8 cellular contexts compared by ENCODE assay signal in the genomic region with DNA sequence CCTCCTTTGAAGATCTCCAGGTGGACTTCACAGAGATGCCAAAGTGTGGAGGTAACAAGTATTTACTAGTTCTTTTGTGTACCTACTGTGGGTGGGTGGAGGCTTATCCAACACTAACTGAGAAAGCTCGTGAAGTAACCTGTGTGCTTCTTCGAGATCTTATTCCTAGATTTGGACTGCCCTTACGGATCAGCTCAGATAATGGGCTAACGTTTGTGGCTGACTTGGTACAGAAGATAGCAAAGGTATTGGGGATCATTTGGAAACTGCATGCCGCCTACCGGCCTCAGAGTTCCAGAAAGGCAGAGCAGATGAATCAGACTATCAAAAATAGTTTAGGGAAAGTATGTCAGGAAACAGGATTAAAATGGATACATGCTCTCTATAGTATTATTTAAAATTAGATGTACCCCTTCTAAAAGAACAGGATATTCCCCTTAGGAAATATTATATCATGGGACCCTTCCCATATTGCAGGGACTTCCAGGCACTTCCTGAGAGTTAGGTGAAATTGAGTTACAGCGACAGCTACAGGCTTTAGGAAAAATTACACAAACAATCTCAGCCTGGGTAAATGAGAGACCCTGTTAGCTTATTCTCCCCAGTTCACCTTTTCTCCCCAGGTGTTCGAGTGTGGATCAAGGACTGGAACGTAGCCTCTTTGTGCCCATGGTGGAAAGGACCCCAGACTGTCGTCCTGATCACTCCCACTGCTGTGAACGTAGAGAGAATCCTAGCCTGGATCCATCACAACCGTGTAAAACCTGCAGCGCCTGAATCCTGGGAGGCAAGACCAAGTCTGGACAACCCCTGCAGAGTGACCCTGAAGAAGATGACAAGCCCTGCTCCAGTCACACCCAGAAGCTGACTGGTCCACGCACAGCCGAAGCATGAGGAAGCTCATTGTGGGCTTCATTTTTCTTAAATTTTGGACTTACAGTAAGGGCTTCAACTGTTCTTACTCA. TPM values are rescaled to one million over a fixed set of nuclear protein-coding genes. Genes with fewer than 3 reads are reported as not detected.
DNase-seq lines count a peak whose midpoint lies in the region; ATAC-seq, FAIRE-seq and TF ChIP-seq lines count a peak whose summit lies in the region.
"Not testable (repeated sequence)": the region's sequence is repeated elsewhere in the genome, so short reads cannot be mapped to it uniquely, and the experiment has no call there.

No MANE protein-coding gene starts in this region.

- H3K36me3 Mint-ChIP-seq in CD4-positive, CD25-positive, alpha-beta regulatory T cell; activated CD8-positive, alpha-beta T cell treated with anti-CD3 and anti-CD28 coated beads for 36 hours (ENCODE audit: low read depth); glutamatergic neuron (ENCODE audit: unreplicated experiment); stimulated activated naive CD8-positive, alpha-beta T cell treated with anti-CD3 and anti-CD28 coated beads, Interleukin-15, Interleukin-2, amounts not matched to agents 100 ng/mL and 50 ng/mL, for 24 hours (ENCODE audit: low read depth): not testable (repeated sequence)

- FAIRE-seq in GM18507 (lab: Jason Lieb, UNC): peak; percentile 9

- peak; percentile 73 for TF ChIP-seq CTCF in activated CD8-positive, alpha-beta T cell treated with anti-CD3 and anti-CD28 coated beads for 36 hours (IDR thresholded peaks at IDR 0.05)
- TF ChIP-seq CTCF in cardiac fibroblast (IDR thresholded peaks at IDR 0.05; ENCODE audit: low read depth, low read length) (peak; percentile 29), glutamatergic neuron (IDR thresholded peaks at IDR 0.05; ENCODE audit: partially characterized antibody, unreplicated experiment) (peak; percentile 26)

- peaks cover 21% of the 10 kb centered on the region for H3K4me1 ChIP-seq in CD4-positive, CD25-positive, alpha-beta regulatory T cell (ENCODE audit: control insufficient read depth, insufficient read depth, low read length, poor library complexity, severe bottlenecking)
- peaks cover 14% of the 10 kb centered on the region for H3K4me1 ChIP-seq in mucosa of stomach (ENCODE audit: control insufficient read depth, insufficient read depth, low read length)

- CTCF ChIA-PET in activated CD8-positive, alpha-beta T cell treated with anti-CD3 and anti-CD28 coated beads for 36 hours (lab: Charles Lee): interaction anchor here (0.7 to 3.4 kb wide), 23 partner anchors 8 to 286 kb away, joined by 3 to 30 read pairs (median 3); partner anchors contain the start of gene CST7

- peak overlapping the region; percentile 76 to 89 (median 80) for H3K27ac Mint-ChIP-seq in CD4-positive, CD25-positive, alpha-beta regulatory T cell
- peak overlapping the region; percentile 80 for H3K27ac Mint-ChIP-seq in activated CD8-positive, alpha-beta T cell treated with anti-CD3 and anti-CD28 coated beads for 36 hours
- not testable (repeated sequence) for H3K27ac Mint-ChIP-seq in glutamatergic neuron (ENCODE audit: unreplicated experiment)
- H3K27ac Mint-ChIP-seq in stimulated activated naive CD8-positive, alpha-beta T cell treated with anti-CD3 and anti-CD28 coated beads, Interleukin-15, Interleukin-2, amounts not matched to agents 100 ng/mL and 50 ng/mL, for 24 hours: peak overlapping the region; percentile 24

- peak overlapping the region; percentile 61 for H3K4me3 ChIP-seq in CD4-positive, CD25-positive, alpha-beta regulatory T cell (ENCODE audit: low read depth, low read length)
- not testable (repeated sequence) for H3K4me3 ChIP-seq in cardiac fibroblast (replicated peaks in 1 of 2; ENCODE audit: low read depth in 2 of 2, low read length in 2 of 2)
- H3K4me3 ChIP-seq in mucosa of stomach (ENCODE audit: low read length): peak overlapping the region; percentile 69

- H3K27me3 Mint-ChIP-seq in CD4-positive, CD25-positive, alpha-beta regulatory T cell; activated CD8-positive, alpha-beta T cell treated with anti-CD3 and anti-CD28 coated beads for 36 hours; glutamatergic neuron (ENCODE audit: unreplicated experiment); stimulated activated naive CD8-positive, alpha-beta T cell treated with anti-CD3 and anti-CD28 coated beads, Interleukin-15, Interleukin-2, amounts not matched to agents 100 ng/mL and 50 ng/mL, for 24 hours: not testable (repeated sequence)

- not testable (repeated sequence) for H3K36me3 ChIP-seq in CD4-positive, CD25-positive, alpha-beta regulatory T cell (ENCODE audit: control insufficient read depth, insufficient read depth, low read length); mucosa of stomach (ENCODE audit: control insufficient read depth, insufficient read depth, low read length)

- not testable (repeated sequence) for ATAC-seq in CD4-positive, CD25-positive, alpha-beta regulatory T cell (ENCODE audit: low read depth in 2 of 2); activated CD8-positive, alpha-beta T cell treated with anti-CD3 and anti-CD28 coated beads for 36 hours

- peak overlapping the region in 3 of 4 donors; percentile 13 to 50 (median 19) for H3K4me3 Mint-ChIP-seq in CD4-positive, CD25-positive, alpha-beta regulatory T cell
- peak overlapping the region; percentile 32 for H3K4me3 Mint-ChIP-seq in activated CD8-positive, alpha-beta T cell treated with anti-CD3 and anti-CD28 coated beads for 36 hours
- H3K4me3 Mint-ChIP-seq in glutamatergic neuron (ENCODE audit: unreplicated experiment); stimulated activated naive CD8-positive, alpha-beta T cell treated with anti-CD3 and anti-CD28 coated beads, Interleukin-15, Interleukin-2, amounts not matched to agents 100 ng/mL and 50 ng/mL, for 24 hours: not testable (repeated sequence)

- not testable (repeated sequence) for H3K9me3 Mint-ChIP-seq in CD4-positive, CD25-positive, alpha-beta regulatory T cell; activated CD8-positive, alpha-beta T cell treated with anti-CD3 and anti-CD28 coated beads for 36 hours; glutamatergic neuron (ENCODE audit: unreplicated experiment); stimulated activated naive CD8-positive, alpha-beta T cell treated with anti-CD3 and anti-CD28 coated beads, Interleukin-15, Interleukin-2, amounts not matched to agents 100 ng/mL and 50 ng/mL, for 24 hours

- not testable (repeated sequence) for H3K27ac ChIP-seq in CD4-positive, CD25-positive, alpha-beta regulatory T cell (ENCODE audit: insufficient read depth, low read length, poor library complexity, severe bottlenecking)

- intact Hi-C loops in activated CD8-positive, alpha-beta T cell treated with anti-CD3 and anti-CD28 coated beads for 36 hours (cut with micrococcal nuclease): not testable (repeated sequence)

- peaks cover 12 to 32% (median 28%) of the 10 kb centered on the region in 4 donors for H3K4me1 Mint-ChIP-seq in CD4-positive, CD25-positive, alpha-beta regulatory T cell
- H3K4me1 Mint-ChIP-seq in activated CD8-positive, alpha-beta T cell treated with anti-CD3 and anti-CD28 coated beads for 36 hours (ENCODE audit: low read depth): peaks cover 28% of the 10 kb centered on the region
- H3K4me1 Mint-ChIP-seq in glutamatergic neuron (ENCODE audit: low read depth, unreplicated experiment): not testable (repeated sequence)
- peaks cover 38% of the 10 kb centered on the region for H3K4me1 Mint-ChIP-seq in stimulated activated naive CD8-positive, alpha-beta T cell treated with anti-CD3 and anti-CD28 coated beads, Interleukin-15, Interleukin-2, amounts not matched to agents 100 ng/mL and 50 ng/mL, for 24 hours (ENCODE audit: low read depth)

- not testable (repeated sequence) for DNase-seq in CD4-positive, CD25-positive, alpha-beta regulatory T cell; GM18507 (ENCODE audit: extremely low spot score, insufficient read length, low read depth); activated CD8-positive, alpha-beta T cell treated with anti-CD3 and anti-CD28 coated beads for 36 hours; cardiac fibroblast (ENCODE audit: low read depth in 2 of 2); glutamatergic neuron
- DNase-seq in NCI-H510A treated with DMSO at 0.1 percent for 48 hours (lab: John Stamatoyannopoulos, UW): peak; percentile 91

- POLR2A ChIA-PET in activated CD8-positive, alpha-beta T cell treated with anti-CD3 and anti-CD28 coated beads for 36 hours (lab: Charles Lee): interaction anchor here (0.5 to 1.0 kb wide), 2 partner anchors 56 to 152 kb away, joined by 3 read pairs; no protein-coding TSS in a partner anchor

- H3K27me3 ChIP-seq in CD4-positive, CD25-positive, alpha-beta regulatory T cell (ENCODE audit: control insufficient read depth, insufficient read depth, low read length); mucosa of stomach (ENCODE audit: control insufficient read depth, insufficient read depth, low read length): not testable (repeated sequence)

- H3K9me3 ChIP-seq in CD4-positive, CD25-positive, alpha-beta regulatory T cell (ENCODE audit: control insufficient read depth in 2 of 2, low read length in 2 of 2); mucosa of stomach (ENCODE audit: control insufficient read depth, low read length): not testable (repeated sequence)

- H3K9ac ChIP-seq in mucosa of stomach (ENCODE audit: low read length): peak overlapping the region; percentile 84

RNA-seq across cellular contexts. Expression of gene CST7, which starts 18.1 kb away (rescaled TPM):
- 30.7 TPM for total RNA-seq in CD4-positive, CD25-positive, alpha-beta regulatory T cell
- 100 to 1,000 TPM in 3 of 4 donors, 10 to 100 TPM in 1; 56.7 to 208 (median 161) TPM for polyA plus RNA-seq in CD4-positive, CD25-positive, alpha-beta regulatory T cell
- total RNA-seq in activated CD8-positive, alpha-beta T cell treated with anti-CD3 and anti-CD28 coated beads for 36 hours: 10 to 100 TPM; 48.5 to 49.3 TPM
- not detected for total RNA-seq in glutamatergic neuron (ENCODE audit: unreplicated experiment)

Comparison
In these comparisons a context has a peak if more than half of its experiments do, and no peak if none do; other contexts are left out.
1. RNA of gene CST7, which starts 18.1 kb away (total RNA-seq): 48.5 to 49.3 TPM in activated CD8-positive, alpha-beta T cell treated with anti-CD3 and anti-CD28 coated beads for 36 hours and 30.7 TPM in CD4-positive, CD25-positive, alpha-beta regulatory T cell (single experiment); not detected in glutamatergic neuron (single experiment); every median in the first group is over 10 times any median in the second.
2. Peak in every context shown above with its lines, with median percentiles within 50 percentile points of each other: CTCF ChIP-seq.